ENCODE assay signal across 9 cellular contexts in genomic region chr19:18104793-18105131, GRCh38. TPM values are rescaled to one million over a fixed set of nuclear protein-coding genes. Genes with fewer than 3 reads are reported as not detected.
A peak's percentile ranks its signal among the peaks of the same experiment; 100 is the strongest.
DNase-seq lines count a peak whose midpoint lies in the region; ATAC-seq and TF ChIP-seq lines count a peak whose summit lies in the region.
"Had no signal": no experiment of that assay in that cellular context is flagged by ENCODE, and none has a peak within 500 bp of the region (broad histone marks: within the 10 kb centered on the region; RNA-seq: fewer than 3 reads in every experiment).

No MANE protein-coding gene starts in this region.

- no peak for TF ChIP-seq POLR2A in adrenal gland (IDR thresholded peaks at IDR 0.05)

- TF ChIP-seq CTCF in adrenal gland (IDR thresholded peaks at IDR 0.05) = no peak

- peak overlapping the region; percentile 71 for H3K4me3 Mint-ChIP-seq in activated naive CD4-positive, alpha-beta T cell treated with anti-CD3 and anti-CD28 coated beads for 36 hours

- intact Hi-C loops in activated naive CD4-positive, alpha-beta T cell treated with anti-CD3 and anti-CD28 coated beads for 36 hours (cut with micrococcal nuclease) = no loop called here
- intact Hi-C loops in adrenal gland (cut with DNase I) = no loop called here

- peaks cover 5 to 15% of the 10 kb centered on the region in 2 donors for H3K4me1 ChIP-seq in adrenal gland (replicated peaks in 1 of 2)
- peaks cover 7% of the 10 kb centered on the region for H3K4me1 ChIP-seq in thymus (ENCODE audit: control insufficient read depth, insufficient read depth, low read length)

- H3K27me3 Mint-ChIP-seq in activated naive CD4-positive, alpha-beta T cell treated with anti-CD3 and anti-CD28 coated beads for 36 hours (ENCODE audit: low read depth) = no peaks in the 10 kb centered on the region

- H3K9me3 ChIP-seq in adrenal gland (replicated peaks in 1 of 3) (no peaks in the 10 kb centered on the region), thymus (ENCODE audit: control insufficient read depth) (no peaks in the 10 kb centered on the region)

- H3K4me3 ChIP-seq in adrenal gland (peak overlapping the region in 2 of 4 donors; percentile 28 to 46), thymus (ENCODE audit: low read length) (peak overlapping the region; percentile 25)

- peak overlapping the region in 4 of 5 donors; percentile 16 to 79 (median 50) for H3K27ac ChIP-seq in adrenal gland
- peak overlapping the region; percentile 80 for H3K27ac ChIP-seq in layer of hippocampus (ENCODE audit: low read depth, low read length)
- H3K27ac ChIP-seq in thymus (ENCODE audit: low read depth) = no peak overlapping the region

- H3K36me3 ChIP-seq in adrenal gland (replicated peaks in 1 of 2) = no peaks in the 10 kb centered on the region
- no peaks in the 10 kb centered on the region for H3K36me3 ChIP-seq in thymus (ENCODE audit: control insufficient read depth, insufficient read depth)

- no peak for ATAC-seq in activated naive CD4-positive, alpha-beta T cell treated with anti-CD3 and anti-CD28 coated beads, Interleukin-2, amount 50 U/mL, for 72 hours

- 55 to 63% (median 60%) methylated on average over 2 to 5 of the region's 5 CpGs for WGBS in adrenal gland, 4 donors
- 81% methylated on average over 5 of the region's 5 CpGs for WGBS in thymus

- no peaks in the 10 kb centered on the region for H3K9me3 Mint-ChIP-seq in activated naive CD4-positive, alpha-beta T cell treated with anti-CD3 and anti-CD28 coated beads for 36 hours
- no peaks in the 10 kb centered on the region for H3K9me3 Mint-ChIP-seq in activated naive CD4-positive, alpha-beta T cell treated with anti-CD3 and anti-CD28 coated beads, Interleukin-2, amount 50 U/mL, for 72 hours

- H3K4me1 Mint-ChIP-seq in activated naive CD4-positive, alpha-beta T cell treated with anti-CD3 and anti-CD28 coated beads for 36 hours (ENCODE audit: low read depth) = peaks cover 23% of the 10 kb centered on the region

- H3K27ac Mint-ChIP-seq in activated naive CD4-positive, alpha-beta T cell treated with anti-CD3 and anti-CD28 coated beads for 36 hours = no peak overlapping the region
- H3K27ac Mint-ChIP-seq in activated naive CD4-positive, alpha-beta T cell treated with anti-CD3 and anti-CD28 coated beads, Interleukin-2, amount 50 U/mL, for 72 hours = peak overlapping the region in 1 of 2 donors; percentile 11

- no peak for DNase-seq in activated naive CD4-positive, alpha-beta T cell treated with anti-CD3 and anti-CD28 coated beads for 36 hours
- DNase-seq in activated naive CD4-positive, alpha-beta T cell treated with anti-CD3 and anti-CD28 coated beads, Interleukin-2, amount 50 U/mL, for 72 hours (ENCODE audit: low spot score in 2 of 2) = no peak
- no peak for DNase-seq in adrenal gland
- no peak for DNase-seq in NK-92 (lab: John Stamatoyannopoulos, UW; ENCODE audit: unreplicated experiment)
- no peak for DNase-seq in NCI-H2081 (lab: John Stamatoyannopoulos, UW)
- no peak for DNase-seq in iPS-NIHi7 (ENCODE audit: extremely low spot score)

- H3K27me3 ChIP-seq in adrenal gland (no peaks in the 10 kb centered on the region), layer of hippocampus (ENCODE audit: control insufficient read depth, insufficient read depth, low read length) (no peaks in the 10 kb centered on the region), thymus (ENCODE audit: control insufficient read depth, insufficient read depth) (no peaks in the 10 kb centered on the region)

- CTCF ChIA-PET in activated naive CD4-positive, alpha-beta T cell treated with anti-CD3 and anti-CD28 coated beads for 36 hours (lab: Charles Lee) = interaction anchor here (1.0 to 2.9 kb wide), 3 partner anchors 8 to 63 kb away, joined by 3 to 19 read pairs (median 4); no protein-coding TSS in a partner anchor

- no peaks in the 10 kb centered on the region for H3K36me3 Mint-ChIP-seq in activated naive CD4-positive, alpha-beta T cell treated with anti-CD3 and anti-CD28 coated beads for 36 hours (ENCODE audit: low read depth)
- no peaks in the 10 kb centered on the region for H3K36me3 Mint-ChIP-seq in activated naive CD4-positive, alpha-beta T cell treated with anti-CD3 and anti-CD28 coated beads, Interleukin-2, amount 50 U/mL, for 72 hours

RNA-seq across cellular contexts. Expression of gene MAST3, which starts 7.2 kb away (rescaled TPM):
- total RNA-seq in activated naive CD4-positive, alpha-beta T cell treated with anti-CD3 and anti-CD28 coated beads for 36 hours = 10 to 100 TPM; 12.8 to 13.5 TPM
- total RNA-seq in activated naive CD4-positive, alpha-beta T cell treated with anti-CD3 and anti-CD28 coated beads, Interleukin-2, amount 50 U/mL, for 72 hours = 10 to 100 TPM; 19.5 to 54.6 TPM
- 10 to 100 TPM in 6 of 8 donors, 1 to 10 TPM in 2; 6.0 to 18.6 (median 12.5) TPM for total RNA-seq in adrenal gland
- polyA plus RNA-seq in adrenal gland = 10 to 100 TPM in 1 of 3 donors, 1 to 10 TPM in 2; 1.8 to 19.1 (median 7.1) TPM
- 8.9 TPM for polyA plus RNA-seq in thymus

RNA-seq across cellular contexts. Expression of gene IL12RB1, which starts 18.0 kb away (rescaled TPM):
- total RNA-seq in activated naive CD4-positive, alpha-beta T cell treated with anti-CD3 and anti-CD28 coated beads for 36 hours = 10 to 100 TPM; 10.1 to 14.4 TPM
- 10 to 100 TPM; 14.6 to 25.0 TPM for total RNA-seq in activated naive CD4-positive, alpha-beta T cell treated with anti-CD3 and anti-CD28 coated beads, Interleukin-2, amount 50 U/mL, for 72 hours
- 1 to 10 TPM in 7 of 8 donors, not detected in 1; 1.4 to 7.4 (median 2.3) TPM for total RNA-seq in adrenal gland
- polyA plus RNA-seq in adrenal gland = 1 to 10 TPM in 2 of 3 donors, under 1 TPM in 1; 0.84 to 1.8 (median 1.1) TPM
- polyA plus RNA-seq in thymus = 3.7 TPM
- total RNA-seq: renal cortical epithelial cell had no signal

RNA-seq across cellular contexts. Expression of gene PIK3R2, which starts 48.2 kb away (rescaled TPM):
- 10 to 100 TPM; 16.1 to 16.3 TPM for total RNA-seq in activated naive CD4-positive, alpha-beta T cell treated with anti-CD3 and anti-CD28 coated beads for 36 hours
- total RNA-seq in activated naive CD4-positive, alpha-beta T cell treated with anti-CD3 and anti-CD28 coated beads, Interleukin-2, amount 50 U/mL, for 72 hours = 10 to 100 TPM; 13.6 to 18.3 TPM
- total RNA-seq in adrenal gland = 100 to 1,000 TPM in 3 of 8 donors, 10 to 100 TPM in 5; 32.9 to 124 (median 80.4) TPM
- 10 to 100 TPM in 2 of 3 donors, 1 to 10 TPM in 1; 6.7 to 21.0 (median 10.8) TPM for polyA plus RNA-seq in adrenal gland
- 15.1 TPM for polyA plus RNA-seq in thymus
